Comparison of ENCODE assay signal across 12 cellular contexts in genomic region chr17:19002191-19002590, GRCh38. TPM values are rescaled to one million over a fixed set of nuclear protein-coding genes. Genes with fewer than 3 reads are reported as not detected.
DNase-seq lines count a peak whose midpoint lies in the region; ATAC-seq and TF ChIP-seq lines count a peak whose summit lies in the region.
"Had no signal": no experiment of that assay in that cellular context is flagged by ENCODE, and none has a peak within 500 bp of the region (broad histone marks: within the 10 kb centered on the region; RNA-seq: fewer than 3 reads in every experiment).

No MANE protein-coding gene starts in this region.

- H4K20me1 ChIP-seq in Loucy (ENCODE audit: insufficient read depth, low read length, poor library complexity, severe bottlenecking) (no peaks in the 10 kb centered on the region), osteoblast (ENCODE audit: insufficient read depth, low read length) (peaks cover 37% of the 10 kb centered on the region)

- peak overlapping the region; percentile 24 for H3K27ac Mint-ChIP-seq in T-helper 2 cell treated with Interferon-gamma antibody and Interleukin-4, amounts not matched to agents 5 μg/mL and 100 μg/mL, for 36 hours
- peak overlapping the region in 1 of 2 donors; percentile 46 for H3K27ac Mint-ChIP-seq in effector memory CD8-positive, alpha-beta T cell

- ATAC-seq in effector memory CD8-positive, alpha-beta T cell (replicated peaks): no peak
- ATAC-seq in GM18511 (IDR thresholded peaks at IDR 0.05; ENCODE audit: unreplicated experiment) (no peak), HG02981 (IDR thresholded peaks at IDR 0.05; ENCODE audit: unreplicated experiment) (no peak), GM18870 (IDR thresholded peaks at IDR 0.05; ENCODE audit: unreplicated experiment) (no peak)

- H3K27me3 Mint-ChIP-seq in T-helper 2 cell treated with Interferon-gamma antibody and Interleukin-4, amounts not matched to agents 5 μg/mL and 100 μg/mL, for 36 hours (ENCODE audit: low read depth): peaks cover 8% of the 10 kb centered on the region
- H3K27me3 Mint-ChIP-seq in effector memory CD8-positive, alpha-beta T cell: no peaks in the 10 kb centered on the region

- H3K4me3 ChIP-seq in Loucy (ENCODE audit: low read length, poor library complexity, severe bottlenecking) (no peak overlapping the region), osteoblast (ENCODE audit: insufficient read depth, low read length) (peak overlapping the region; percentile 73)

- no peaks in the 10 kb centered on the region for H3K9me2 ChIP-seq in Loucy (replicated peaks; ENCODE audit: low read depth, low read length)

- H3K27me3 ChIP-seq in Loucy (ENCODE audit: insufficient read depth, low read length, poor library complexity, severe bottlenecking) (no peaks in the 10 kb centered on the region), osteoblast (ENCODE audit: insufficient read depth, low read length) (no peaks in the 10 kb centered on the region)

- TF ChIP-seq CTCF in Loucy (conservative IDR thresholded peaks at IDR 0.05; ENCODE audit: low read length): no peak
- no peak for TF ChIP-seq CTCF in osteoblast (IDR thresholded peaks at IDR 0.05; ENCODE audit: extremely low read depth, low read depth, low read length)

- H3F3A ChIP-seq in Loucy (ENCODE audit: low read depth): no peaks in the 10 kb centered on the region

- H3K9me3 ChIP-seq in Loucy (ENCODE audit: insufficient read depth, low read depth, low read length) (0 out of 2 replicates have a peak, but pooled peaks cover 4% of the 10 kb centered on the region), osteoblast (ENCODE audit: low read depth, low read length) (no peaks in the 10 kb centered on the region)

- H3K36me3 ChIP-seq in Loucy (ENCODE audit: insufficient read depth, low read length) (no peaks in the 10 kb centered on the region), osteoblast (ENCODE audit: insufficient read depth, low read length) (peaks cover 14% of the 10 kb centered on the region)

- peaks cover 5% of the 10 kb centered on the region for H3K36me3 Mint-ChIP-seq in T-helper 2 cell treated with Interferon-gamma antibody and Interleukin-4, amounts not matched to agents 5 μg/mL and 100 μg/mL, for 36 hours (ENCODE audit: low read depth)
- peaks cover 10% of the 10 kb centered on the region for H3K36me3 Mint-ChIP-seq in effector memory CD8-positive, alpha-beta T cell (ENCODE audit: insufficient read depth)

- peaks cover 24% of the 10 kb centered on the region for H3K4me1 Mint-ChIP-seq in T-helper 2 cell treated with Interferon-gamma antibody and Interleukin-4, amounts not matched to agents 5 μg/mL and 100 μg/mL, for 36 hours (ENCODE audit: low read depth)
- peaks cover 22 to 31% of the 10 kb centered on the region in 2 donors for H3K4me1 Mint-ChIP-seq in effector memory CD8-positive, alpha-beta T cell (ENCODE audit: low read depth in 2 of 2)

- peak overlapping the region; percentile 89 for H3K4me3 Mint-ChIP-seq in T-helper 2 cell treated with Interferon-gamma antibody and Interleukin-4, amounts not matched to agents 5 μg/mL and 100 μg/mL, for 36 hours
- peak overlapping the region; percentile 24 to 86 for H3K4me3 Mint-ChIP-seq in effector memory CD8-positive, alpha-beta T cell

- peak overlapping the region; percentile 9 for H3K27ac ChIP-seq in osteoblast (ENCODE audit: low read depth, low read length)

- H3K9ac ChIP-seq in Loucy (ENCODE audit: low read depth, low read length, poor library complexity, severe bottlenecking): no peak overlapping the region

- no peaks in the 10 kb centered on the region for H3K9me3 Mint-ChIP-seq in T-helper 2 cell treated with Interferon-gamma antibody and Interleukin-4, amounts not matched to agents 5 μg/mL and 100 μg/mL, for 36 hours
- H3K9me3 Mint-ChIP-seq in effector memory CD8-positive, alpha-beta T cell: no peaks in the 10 kb centered on the region

- H3K79me2 ChIP-seq in Loucy (ENCODE audit: insufficient read depth, low read length) (no peaks in the 10 kb centered on the region), osteoblast (ENCODE audit: insufficient read depth, low read length) (peaks cover 65% of the 10 kb centered on the region)

- H3K4me1 ChIP-seq in Loucy (ENCODE audit: insufficient read depth, low read length, poor library complexity, severe bottlenecking) (peaks cover 18% of the 10 kb centered on the region), osteoblast (ENCODE audit: insufficient read depth, low read length) (peaks cover 36% of the 10 kb centered on the region)

- DNase-seq in T-helper 2 cell treated with Interferon-gamma antibody and Interleukin-4, amounts not matched to agents 5 μg/mL and 100 μg/mL, for 36 hours (ENCODE audit: low spot score): no peak
- no peak for DNase-seq in T-helper 2 cell
- DNase-seq in effector memory CD8-positive, alpha-beta T cell: no peak
- DNase-seq in osteoblast (ENCODE audit: insufficient read length, low spot score, missing footprints): no peak
- DNase-seq: GDM1, NCI-H1092 treated with DMSO at 0.1 percent for 48 hours had no signal

- H2AFZ ChIP-seq in Loucy (ENCODE audit: low read length): 0 out of 2 replicates have a peak overlapping the region, but pooled peaks have one; percentile 24
- H2AFZ ChIP-seq in osteoblast (ENCODE audit: low read length): no peak overlapping the region

- H3K4me2 ChIP-seq in Loucy (ENCODE audit: low read depth, low read length, poor library complexity, severe bottlenecking) (peak overlapping the region; percentile 26), osteoblast (ENCODE audit: insufficient read depth, low read length) (peak overlapping the region; percentile 80)

RNA-seq across cellular contexts. Expression of gene FAM83G, which starts 2.4 kb away (rescaled TPM):
- total RNA-seq in osteoblast: 9.1 and 11.6 TPM in 2 replicates

RNA-seq across cellular contexts. Expression of gene GRAP, which starts 44.6 kb away (rescaled TPM):
- under 0.01 TPM in 1 of 2 replicates, not detected in the other for total RNA-seq in osteoblast
- total RNA-seq: A172 had no signal

RNA-seq across cellular contexts. Expression of gene SLC5A10, which starts 50.2 kb away (rescaled TPM):
- not detected in 2 replicates for total RNA-seq in osteoblast
- total RNA-seq: A172, epithelial cell of proximal tubule had no signal
